Comparison of ENCODE assay signal across 16 cellular contexts in the genomic region with DNA sequence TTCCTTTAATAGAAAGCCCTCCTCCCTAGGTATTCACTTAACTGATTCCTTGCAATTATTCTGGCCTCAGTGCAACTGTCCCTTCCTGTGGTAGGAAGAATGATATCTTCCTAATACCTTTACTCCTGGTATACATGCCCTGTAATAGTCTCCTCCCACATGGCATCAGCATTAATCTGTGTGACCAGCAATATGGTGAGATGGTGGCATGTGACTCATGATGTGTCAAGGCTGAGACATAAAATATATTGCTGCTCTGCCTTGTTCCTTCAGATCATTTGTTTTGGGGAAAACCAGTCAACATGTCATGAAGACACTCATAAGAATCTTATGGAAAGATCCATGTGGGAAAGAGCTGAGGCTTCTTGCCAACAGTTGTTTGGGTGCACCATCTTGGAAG.
"Had no signal": no experiment of that assay in that cellular context is flagged by ENCODE, and none has a peak within 500 bp of the region (broad histone marks: within the 10 kb centered on the region; RNA-seq: fewer than 3 reads in every experiment).

No MANE protein-coding gene starts in this region.

- H3K4me3 ChIP-seq: prostate gland, tibial artery, uterus had no signal

- H3K4me1 ChIP-seq: prostate gland, tibial artery, uterus had no signal

- ATAC-seq: activated CD4-positive, CD25-positive, alpha-beta regulatory T cell treated with anti-CD3 and anti-CD28 coated beads, Interleukin-2, amount 50 U/mL, for 24 hours; activated CD8-positive, alpha-beta T cell treated with anti-CD3 and anti-CD28 coated beads, Interleukin-2, amount 10 ng/mL, durations not matched to agents 7 days and 5 days; effector memory CD8-positive, alpha-beta T cell; naive thymus-derived CD4-positive, alpha-beta T cell; right cardiac atrium; stimulated activated naive CD8-positive, alpha-beta T cell treated with anti-CD3 and anti-CD28 coated beads, Interleukin-15, Interleukin-2, amounts not matched to agents 100 U/mL and 50 U/mL, for 24 hours had no signal

- H3K36me3 ChIP-seq: prostate gland, tibial artery, uterus had no signal

- H3K9me3 ChIP-seq: prostate gland, tibial artery, uterus had no signal

- H3K27ac ChIP-seq: prostate gland, tibial artery, uterus had no signal

- H3K27me3 ChIP-seq: tibial artery, uterus had no signal

- DNase-seq: activated CD4-positive, alpha-beta T cell treated with anti-CD3 and anti-CD28 coated beads, Interleukin-2, amount 10 ng/mL, durations not matched to agents 7 days and 5 days; activated CD8-positive, alpha-beta T cell treated with anti-CD3 and anti-CD28 coated beads, Interleukin-2, amount 10 ng/mL, durations not matched to agents 7 days and 5 days; activated effector memory CD4-positive, alpha-beta T cell treated with Interleukin-2 at 50 U/mL for 16 hours; activated naive CD4-positive, alpha-beta T cell treated with anti-CD3 and anti-CD28 coated beads, Interleukin-2, amount 10 ng/mL, durations not matched to agents 7 days and 5 days; activated T-cell treated with anti-CD3 and anti-CD28 coated beads, Interleukin-2, amount 50 U/mL, for 24 hours; effector memory CD8-positive, alpha-beta T cell; mesendoderm; naive thymus-derived CD4-positive, alpha-beta T cell; right cardiac atrium; stimulated activated CD4-positive, alpha-beta T cell treated with anti-CD3 and anti-CD28 coated beads, Interleukin-2, amount 100 ng/mL, for 24 hours; stimulated activated naive CD8-positive, alpha-beta T cell treated with anti-CD3 and anti-CD28 coated beads, Interleukin-15, Interleukin-2, amounts not matched to agents 100 U/mL and 50 U/mL, for 24 hours; substantia nigra; tibial artery; uterus had no signal
